Comparison of ENCODE assay signal across 11 cellular contexts in genomic region chr12:22287776-22288621, GRCh38. TPM values are rescaled to one million over a fixed set of nuclear protein-coding genes. Genes with fewer than 3 reads are reported as not detected.
DNase-seq lines count a peak whose midpoint lies in the region; ATAC-seq, FAIRE-seq and TF ChIP-seq lines count a peak whose summit lies in the region.
"Had no signal": no experiment of that assay in that cellular context is flagged by ENCODE, and none has a peak within 500 bp of the region (broad histone marks: within the 10 kb centered on the region; RNA-seq: fewer than 3 reads in every experiment).

No MANE protein-coding gene starts in this region.

- dilution Hi-C loops in endothelial cell of umbilical vein (cut with MboI; ENCODE audit: extremely low pct_ligation_motif_present, low sequenced_read_pairs) = no loop called here

- intact Hi-C loops in endothelial cell of umbilical vein (cut with micrococcal nuclease) = loop anchor here (10.0 kb wide), 1 partner anchor 257 kb away; the partner anchor contains the start of gene C2CD5

- peak; percentile 26 for FAIRE-seq in endothelial cell of umbilical vein (lab: Jason Lieb, UNC)
- FAIRE-seq: K562 had no signal

- TF ChIP-seq POLR2A in endothelial cell of umbilical vein (IDR thresholded peaks at IDR 0.05; ENCODE audit: low read depth, low read length) = no peak

- H3K36me3 ChIP-seq in endothelial cell of umbilical vein (ENCODE audit: control insufficient read depth in 2 of 2, extremely low read depth in 1 of 2, insufficient read depth in 2 of 2, low read length in 2 of 2) = no peaks in the 10 kb centered on the region

- CTCF ChIA-PET in endothelial cell of umbilical vein (lab: Charles Lee) = interaction anchor here (0.8 to 1.8 kb wide), 13 partner anchors 12 to 205 kb away, joined by 3 to 15 read pairs (median 3); no protein-coding TSS in a partner anchor

- peaks cover 21% of the 10 kb centered on the region for H3K4me1 ChIP-seq in endothelial cell of umbilical vein (ENCODE audit: control insufficient read depth, extremely low read depth, insufficient read depth, low read length)

- DNase-seq in DMS53 (lab: John Stamatoyannopoulos, UW) (peak; percentile 20), DMS53 treated with DMSO at 0.1 percent for 48 hours (lab: John Stamatoyannopoulos, UW; ENCODE audit: unreplicated experiment) (no peak), RPMI8226 (peak; percentile 77), endothelial cell of umbilical vein (ENCODE audit: low read depth, low spot score) (peak; percentile 60), occipital lobe (lab: John Stamatoyannopoulos, UW) (no peak), cerebellum (ENCODE audit: low spot score) (no peak)
- DNase-seq in stimulated activated CD4-positive, alpha-beta T cell treated with anti-CD3 and anti-CD28 coated beads, Interleukin-4, amount 100 ng/mL, for 1 hour = peak; percentile 10
- DNase-seq: activated B cell treated with CpG ODN at 0.5 μM for 24 hours had no signal

- no peaks in the 10 kb centered on the region for H3K9me1 ChIP-seq in endothelial cell of umbilical vein (replicated peaks; ENCODE audit: control insufficient read depth, extremely low read depth, insufficient read depth, low read length)

- no TSS peak for BruUV-seq in endothelial cell of umbilical vein (replicated peaks; lab: Mats Ljungman, UMichigan)

- H3K9me3 ChIP-seq in endothelial cell of umbilical vein (replicated peaks; ENCODE audit: control insufficient read depth, insufficient read depth, low read length) = no peaks in the 10 kb centered on the region

- H3K27me3 ChIP-seq in endothelial cell of umbilical vein (ENCODE audit: control insufficient read depth in 2 of 2, insufficient read depth in 2 of 2, low read length in 2 of 2) = no peaks in the 10 kb centered on the region

- no peaks in the 10 kb centered on the region for H3K79me2 ChIP-seq in endothelial cell of umbilical vein (ENCODE audit: control insufficient read depth, insufficient read depth, low read length)

- no peak overlapping the region for H3K27ac ChIP-seq in endothelial cell of umbilical vein (ENCODE audit: insufficient read depth, low read depth, low read length)
- H3K27ac ChIP-seq: 22Rv1 had no signal

- POLR2A ChIA-PET in endothelial cell of umbilical vein (lab: Charles Lee) = interaction anchor here (0.7 kb wide), 1 partner anchor 245 kb away, joined by 8 read pairs; no protein-coding TSS in a partner anchor

- no peak overlapping the region for H3K4me3 ChIP-seq in endothelial cell of umbilical vein (replicated peaks in 1 of 3; ENCODE audit: insufficient read depth in 1 of 3, low read depth in 1 of 3, low read length in 3 of 3)
- H3K4me3 ChIP-seq: K562 had no signal

- peak overlapping the region; percentile 62 for H2AFZ ChIP-seq in endothelial cell of umbilical vein (ENCODE audit: low read depth, low read length)

- H3K9ac ChIP-seq in endothelial cell of umbilical vein (replicated peaks; ENCODE audit: extremely low read depth, insufficient read depth, low read length) = no peak overlapping the region

- TF ChIP-seq CTCF in endothelial cell of umbilical vein (IDR thresholded peaks at IDR 0.05; ENCODE audit: extremely low read depth in 1 of 2, insufficient read depth in 1 of 2, low read depth in 1 of 2, low read length in 2 of 2) = no peak

- H3K4me2 ChIP-seq in endothelial cell of umbilical vein (ENCODE audit: insufficient read depth, low read length) = peak overlapping the region; percentile 55

- no peak for ATAC-seq in GM18861 (IDR thresholded peaks at IDR 0.05; ENCODE audit: unreplicated experiment)
- ATAC-seq: K562 had no signal

- no peaks in the 10 kb centered on the region for H4K20me1 ChIP-seq in endothelial cell of umbilical vein (replicated peaks; ENCODE audit: control insufficient read depth, extremely low read depth, insufficient read depth, low read length)

TF ChIP-seq in endothelial cell of umbilical vein, 7 proteins besides CTCF, POLR2A, EP300 and RAD21:
- TF ChIP-seq GATA2 (IDR thresholded peaks at IDR 0.05; ENCODE audit: insufficient read depth, insufficient read length, low read depth, low read length) (no peak), POLR2AphosphoS5 (IDR thresholded peaks at IDR 0.05; ENCODE audit: insufficient read depth, low read depth, low read length) (no peak), FOS (IDR thresholded peaks at IDR 0.05; ENCODE audit: borderline replicate concordance, insufficient read depth, low read length) (peak; percentile 67), JUN (IDR thresholded peaks at IDR 0.05; ENCODE audit: borderline replicate concordance, insufficient read depth, insufficient read length, low read depth) (peak; percentile 38)

RNA-seq across cellular contexts. Expression of gene ST8SIA1, which starts 46.5 kb away (rescaled TPM):
- not detected in 2 replicates for total RNA-seq in endothelial cell of umbilical vein
- polyA plus RNA-seq in endothelial cell of umbilical vein = not detected in 2 replicates
- not detected in 2 replicates for polyA plus RNA-seq in endothelial cell of umbilical vein (2011; cell fraction: cytosol; rRNA removed)
- not detected in 2 replicates for polyA plus RNA-seq in endothelial cell of umbilical vein (2011; cell fraction: nucleus; rRNA removed)
- polyA plus RNA-seq in endothelial cell of umbilical vein (2012) = not detected in 2 replicates
- 0.64 TPM in 1 of 2 replicates, not detected in the other for polyA minus RNA-seq in endothelial cell of umbilical vein
- not detected for polyA minus RNA-seq in endothelial cell of umbilical vein (2011; cell fraction: cytosol; rRNA and poly(A)+ RNA removed)
- polyA minus RNA-seq in endothelial cell of umbilical vein (2011; cell fraction: nucleus; rRNA and poly(A)+ RNA removed) = not detected in 2 replicates
- total RNA-seq in occipital lobe = 29.6 TPM
- 67.5 TPM for total RNA-seq in cerebellum

Comparison
In these comparisons a context has a peak if more than half of its experiments do, and no peak if none do; other contexts are left out.
1. DNase-seq: peak in DMS53 (single experiment), RPMI8226 (single experiment), endothelial cell of umbilical vein (single experiment) and stimulated activated CD4-positive, alpha-beta T cell treated with anti-CD3 and anti-CD28 coated beads, Interleukin-4, amount 100 ng/mL, for 1 hour (single experiment); none in DMS53 treated with DMSO at 0.1 percent for 48 hours (single experiment), occipital lobe (single experiment) and cerebellum (single experiment).
2. RNA of gene ST8SIA1, which starts 46.5 kb away (total RNA-seq): 67.5 TPM in cerebellum (single experiment) and 29.6 TPM in occipital lobe (single experiment); not detected in endothelial cell of umbilical vein; every median in the first group is over 10 times any median in the second.